29 cellular contexts compared by ENCODE assay signal in the genomic region with DNA sequence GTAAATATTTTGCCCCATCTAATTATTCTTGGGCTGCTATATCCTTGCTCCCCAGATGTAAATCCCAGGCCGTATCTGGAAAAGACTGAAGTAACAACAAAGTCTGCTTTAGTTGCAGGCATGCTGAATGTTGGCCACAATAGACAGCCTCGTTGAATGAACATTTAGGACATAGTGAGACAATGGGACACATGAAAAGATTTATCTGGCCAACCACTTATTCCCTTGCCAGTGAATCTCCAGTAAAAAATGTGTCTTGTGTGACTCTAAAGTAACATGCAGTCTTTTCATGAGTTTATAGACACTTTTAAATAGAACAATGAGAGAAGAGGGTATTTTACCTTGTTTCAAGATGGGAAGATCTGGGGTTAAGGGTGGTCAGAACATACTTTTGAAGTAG.
DNase-seq lines count a peak whose midpoint lies in the region; ATAC-seq and TF ChIP-seq lines count a peak whose summit lies in the region.
"Had no signal": no experiment of that assay in that cellular context is flagged by ENCODE, and none has a peak within 500 bp of the region (broad histone marks: within the 10 kb centered on the region; RNA-seq: fewer than 3 reads in every experiment).

No MANE protein-coding gene starts in this region.

- no peaks in the 10 kb centered on the region for H3K79me2 ChIP-seq in fibroblast of lung (ENCODE audit: control insufficient read depth, insufficient read depth, low read length)
- no peaks in the 10 kb centered on the region for H3K79me2 ChIP-seq in PC-9 (ENCODE audit: low read depth)
- H3K79me2 ChIP-seq: parathyroid adenoma had no signal

- no peaks in the 10 kb centered on the region for H3F3A ChIP-seq in PC-9 (ENCODE audit: insufficient read depth, low read depth)

- no peaks in the 10 kb centered on the region for H3K9me3 ChIP-seq in right cardiac atrium (ENCODE audit: control insufficient read depth, low read length)
- H3K9me3 ChIP-seq in fibroblast of lung (ENCODE audit: control insufficient read depth, insufficient read depth, low read depth, low read length) = no peaks in the 10 kb centered on the region
- no peaks in the 10 kb centered on the region for H3K9me3 ChIP-seq in PC-9 (ENCODE audit: insufficient read depth, low read depth)
- H3K9me3 ChIP-seq: breast epithelium, Caco-2, uterus had no signal

- H3K27me3 ChIP-seq in right cardiac atrium (ENCODE audit: control insufficient read depth, insufficient read depth) (no peaks in the 10 kb centered on the region), fibroblast of lung (ENCODE audit: control insufficient read depth, insufficient read depth, low read length) (no peaks in the 10 kb centered on the region), PC-9 (ENCODE audit: insufficient read depth, low read depth) (no peaks in the 10 kb centered on the region)
- H3K27me3 ChIP-seq: BLaER1 treated with 17β-estradiol and CSF1 and Interleukin-3, amounts not matched to agents 10 nM and 100 nM; breast epithelium; uterus had no signal

- WGBS in right cardiac atrium = 32% methylated on average over 2 of the region's 2 CpGs

- H3K27ac ChIP-seq in right cardiac atrium (ENCODE audit: low read length) = peak overlapping the region; percentile 92
- peak overlapping the region; percentile 80 for H3K27ac ChIP-seq in fibroblast of lung (ENCODE audit: insufficient read depth, low read length)
- H3K27ac ChIP-seq in PC-9 = no peak overlapping the region
- H3K27ac ChIP-seq: BLaER1 treated with 17β-estradiol and CSF1 and Interleukin-3, amounts not matched to agents 10 nM and 100 nM; parathyroid adenoma had no signal

- H3K4me1 ChIP-seq in right cardiac atrium (ENCODE audit: control insufficient read depth, insufficient read depth, low read length) = peaks cover 6% of the 10 kb centered on the region
- peaks cover 9% of the 10 kb centered on the region for H3K4me1 ChIP-seq in fibroblast of lung (ENCODE audit: control insufficient read depth, extremely low read depth, insufficient read depth, low read length)
- H3K4me1 ChIP-seq in PC-9 (replicated peaks; ENCODE audit: insufficient read depth) = no peaks in the 10 kb centered on the region; the same call in 1 of the 2 replicates
- H3K4me1 ChIP-seq: BLaER1 treated with 17β-estradiol and CSF1 and Interleukin-3, amounts not matched to agents 10 nM and 100 nM; breast epithelium; parathyroid adenoma; uterus had no signal

- H3K9me3 Mint-ChIP-seq in osteocyte (ENCODE audit: unreplicated experiment) = no peaks in the 10 kb centered on the region
- peaks cover 0 to 5% (median 0%) of the 10 kb centered on the region in 6 donors for H3K9me3 Mint-ChIP-seq in immature natural killer cell
- H3K9me3 Mint-ChIP-seq: effector memory CD8-positive, alpha-beta T cell; natural killer cell treated with Interleukin-12 subunit alpha and Interleukin-12 subunit beta and Interleukin-15 and Interleukin-18, amount 100 ng/mL, for 72 hours; T-helper 1 cell treated with Interleukin-12 subunit alpha and Interleukin-12 subunit beta and Interleukin-4 antibody, amounts not matched to agents 30 μg/mL and 1 μg/mL, for 36 hours had no signal

- peak overlapping the region; percentile 19 for H2AFZ ChIP-seq in fibroblast of lung (ENCODE audit: low read length)
- no peak overlapping the region for H2AFZ ChIP-seq in PC-9
- H2AFZ ChIP-seq: parathyroid adenoma had no signal

- H3K4me3 Mint-ChIP-seq in osteocyte (ENCODE audit: unreplicated experiment) (no peak overlapping the region), immature natural killer cell (no peak overlapping the region)
- H3K4me3 Mint-ChIP-seq: effector memory CD8-positive, alpha-beta T cell; memory B cell; natural killer cell treated with Interleukin-12 subunit alpha and Interleukin-12 subunit beta and Interleukin-15 and Interleukin-18, amount 100 ng/mL, for 72 hours; T-helper 1 cell treated with Interleukin-12 subunit alpha and Interleukin-12 subunit beta and Interleukin-4 antibody, amounts not matched to agents 30 μg/mL and 1 μg/mL, for 36 hours had no signal

- H3K27me3 Mint-ChIP-seq in osteocyte (ENCODE audit: unreplicated experiment) = no peaks in the 10 kb centered on the region
- H3K27me3 Mint-ChIP-seq in immature natural killer cell (ENCODE audit: low read depth in 3 of 3) = peaks cover 1 to 22% (median 2%) of the 10 kb centered on the region in 3 donors

- H3K9me2 ChIP-seq in PC-9 (ENCODE audit: insufficient read depth) = no peaks in the 10 kb centered on the region

- H3K4me2 ChIP-seq in fibroblast of lung (ENCODE audit: extremely low read depth, insufficient read depth, low read length) (peak overlapping the region; percentile 11), PC-9 (no peak overlapping the region)
- H3K4me2 ChIP-seq: BLaER1 treated with 17β-estradiol and CSF1 and Interleukin-3, amounts not matched to agents 10 nM and 100 nM had no signal

- peaks cover 25% of the 10 kb centered on the region for H3K4me1 Mint-ChIP-seq in osteocyte (ENCODE audit: unreplicated experiment)
- no peaks in the 10 kb centered on the region for H3K4me1 Mint-ChIP-seq in immature natural killer cell
- H3K4me1 Mint-ChIP-seq: memory B cell had no signal

- H4K20me1 ChIP-seq in fibroblast of lung (ENCODE audit: control insufficient read depth, extremely low read depth, insufficient read depth, low read length) (no peaks in the 10 kb centered on the region), PC-9 (ENCODE audit: insufficient read depth) (no peaks in the 10 kb centered on the region)
- H4K20me1 ChIP-seq: BLaER1 treated with 17β-estradiol and CSF1 and Interleukin-3, amounts not matched to agents 10 nM and 100 nM had no signal

- POLR2A ChIA-PET in PC-9 (lab: Charles Lee; ENCODE audit: unreplicated experiment) = interaction anchor here (0.9 kb wide), 1 partner anchor 19 kb away, joined by 3 read pairs; no protein-coding TSS in a partner anchor

- no peaks in the 10 kb centered on the region for H3K36me3 ChIP-seq in fibroblast of lung (ENCODE audit: control insufficient read depth, insufficient read depth, low read length)
- no peaks in the 10 kb centered on the region for H3K36me3 ChIP-seq in PC-9 (ENCODE audit: low read depth)
- H3K36me3 ChIP-seq: BLaER1 treated with 17β-estradiol and CSF1 and Interleukin-3, amounts not matched to agents 10 nM and 100 nM; breast epithelium; uterus had no signal

- H3K36me3 Mint-ChIP-seq in osteocyte (ENCODE audit: unreplicated experiment) (no peaks in the 10 kb centered on the region), immature natural killer cell (no peaks in the 10 kb centered on the region)
- H3K36me3 Mint-ChIP-seq: memory B cell; natural killer cell treated with Interleukin-12 subunit alpha and Interleukin-12 subunit beta and Interleukin-15 and Interleukin-18, amount 100 ng/mL, for 72 hours had no signal

- DNase-seq in right cardiac atrium = no peak
- DNase-seq in Right ventricle myocardium superior = no peak
- DNase-seq in fibroblast of lung (ENCODE audit: low read depth in 2 of 2) = peak in 1 of 2 donors; percentile 30
- DNase-seq in osteocyte (ENCODE audit: extremely low spot score, unreplicated experiment) = no peak
- no peak for DNase-seq in stimulated activated CD4-positive, alpha-beta T cell treated with anti-CD3 and anti-CD28 coated beads, Interleukin-2, amount 100 ng/mL, for 48 hours
- DNase-seq in immature natural killer cell = no peak
- no peak for DNase-seq in globus pallidus (ENCODE audit: low spot score)
- DNase-seq in PC-9 = no peak
- DNase-seq: ACHN; activated CD4-positive, alpha-beta T cell treated with anti-CD3 and anti-CD28 coated beads for 1 hour; activated gamma-delta T cell treated with Interleukin-2 at 50 U/mL for 16 hours; Caco-2; DMS79 treated with DMSO at 0.1 percent for 48 hours; effector memory CD8-positive, alpha-beta T cell; GOT3; KBM-7; MM.1S; NCI-H1436; NCI-H2171; NCI-H524 treated with DMSO at 0.1 percent for 48 hours; uterus had no signal

- CTCF ChIA-PET in PC-9 (lab: Charles Lee) = no interaction called here

- intact Hi-C loops in right cardiac atrium (cut with DNase I) = loop anchor here in 2 of 4 donors (5.0 to 10.0 kb wide), 2 partner anchors 63 to 65 kb away; no protein-coding TSS in a partner anchor
- intact Hi-C loops in Right ventricle myocardium superior (cut with DNase I) = no loop called here
- intact Hi-C loops in PC-9 (cut with micrococcal nuclease; ENCODE audit: unreplicated experiment) = loop anchor here (2.0 to 5.0 kb wide), 2 partner anchors 19 to 248 kb away; no protein-coding TSS in a partner anchor

- no peak for TF ChIP-seq CTCF in fibroblast of lung (conservative IDR thresholded peaks at IDR 0.05 in 1 of 2, IDR thresholded peaks at IDR 0.05 in 1 of 2; ENCODE audit: low read depth in 1 of 2, low read length in 2 of 2)
- no peak for TF ChIP-seq CTCF in osteocyte (IDR thresholded peaks at IDR 0.05)
- TF ChIP-seq CTCF in PC-9 (conservative IDR thresholded peaks at IDR 0.05) = no peak

- H3K9ac ChIP-seq in fibroblast of lung (ENCODE audit: insufficient read depth, low read length) = no peak overlapping the region
- H3K9ac ChIP-seq: BLaER1 treated with 17β-estradiol and CSF1 and Interleukin-3, amounts not matched to agents 10 nM and 100 nM; parathyroid adenoma had no signal

- ATAC-seq in right cardiac atrium (no peak), Right ventricle myocardium superior (ENCODE audit: poor library complexity) (no peak)
- ATAC-seq: effector memory CD8-positive, alpha-beta T cell; natural killer cell treated with Interleukin-12 subunit alpha and Interleukin-12 subunit beta and Interleukin-15 and Interleukin-18, amount 100 ng/mL, for 72 hours; Panc1 had no signal

- H3K4me3 ChIP-seq in right cardiac atrium (ENCODE audit: low read length) = no peak overlapping the region
- no peak overlapping the region for H3K4me3 ChIP-seq in fibroblast of lung (replicated peaks in 1 of 4; ENCODE audit: control extremely low read depth in 1 of 4, insufficient read depth in 1 of 4, low read depth in 3 of 4, low read length in 4 of 4)
- no peak overlapping the region for H3K4me3 ChIP-seq in PC-9
- H3K4me3 ChIP-seq: BLaER1 treated with 17β-estradiol and CSF1 and Interleukin-3, amounts not matched to agents 10 nM and 100 nM; breast epithelium; coronary artery; uterus had no signal

- H3K27ac Mint-ChIP-seq in osteocyte (ENCODE audit: unreplicated experiment) (peak overlapping the region; percentile 90), immature natural killer cell (no peak overlapping the region)
- H3K27ac Mint-ChIP-seq: effector memory CD8-positive, alpha-beta T cell; memory B cell; natural killer cell treated with Interleukin-12 subunit alpha and Interleukin-12 subunit beta and Interleukin-15 and Interleukin-18, amount 100 ng/mL, for 72 hours; T-helper 1 cell treated with Interleukin-12 subunit alpha and Interleukin-12 subunit beta and Interleukin-4 antibody, amounts not matched to agents 30 μg/mL and 1 μg/mL, for 36 hours had no signal

- BruUV-seq in PC-9 (replicated peaks; lab: Mats Ljungman, UMichigan) = no TSS peak
